Comparison of ENCODE assay signal across 11 cellular contexts in genomic region chr22:50675553-50676199, GRCh38. TPM values are rescaled to one million over a fixed set of nuclear protein-coding genes. Genes with fewer than 3 reads are reported as not detected.
A peak's percentile ranks its signal among the peaks of the same experiment; 100 is the strongest.
DNase-seq lines count a peak whose midpoint lies in the region; ATAC-seq, FAIRE-seq and TF ChIP-seq lines count a peak whose summit lies in the region.
"Had no signal": no experiment of that assay in that cellular context is flagged by ENCODE, and none has a peak within 500 bp of the region (broad histone marks: within the 10 kb centered on the region; RNA-seq: fewer than 3 reads in every experiment).

No MANE protein-coding gene starts in this region.

- WGBS in heart right ventricle, 2 donors = 54 to 61% methylated on average over 9 of the region's 9 CpGs

- peaks cover 9% of the 10 kb centered on the region for H3K4me1 Mint-ChIP-seq in chondrocyte (ENCODE audit: low read depth)

- TF ChIP-seq POLR2A in vagina (IDR thresholded peaks at IDR 0.05) = no peak

- no peak overlapping the region for H3K27ac Mint-ChIP-seq in chondrocyte (ENCODE audit: unreplicated experiment)
- H3K27ac Mint-ChIP-seq: activated T-cell treated with anti-CD3 and anti-CD28 coated beads, Interleukin-2, amount 50 U/mL, for 72 hours had no signal

- intact Hi-C loops in heart right ventricle (cut with DNase I) = loop anchor here in 2 of 10 donors (5.0 kb wide), 1 partner anchor 48 kb away; the partner anchor contains the start of gene ARSA (in 2 of the 2)
- intact Hi-C loops in left ventricle myocardium superior (cut with micrococcal nuclease) = no loop called here
- intact Hi-C loops in vagina (cut with DNase I) = no loop called here

- TF ChIP-seq CTCF in heart right ventricle (IDR thresholded peaks at IDR 0.05) (no peak), chondrocyte (IDR thresholded peaks at IDR 0.05) (no peak), vagina (IDR thresholded peaks at IDR 0.05) (no peak)

- no peak overlapping the region for H3K9ac ChIP-seq in mucosa of rectum (ENCODE audit: low read depth in 1 of 2, low read length in 2 of 2)

- FAIRE-seq in RCC 7860 (lab: Jason Lieb, UNC) = no peak
- FAIRE-seq: D721Med had no signal

- no peaks in the 10 kb centered on the region for H3K9me3 Mint-ChIP-seq in chondrocyte (ENCODE audit: low read depth)
- H3K9me3 Mint-ChIP-seq: activated T-cell treated with anti-CD3 and anti-CD28 coated beads, Interleukin-2, amount 50 U/mL, for 72 hours had no signal

- H3K4me3 Mint-ChIP-seq in chondrocyte (ENCODE audit: unreplicated experiment) = peak overlapping the region; percentile 68

- H3K36me3 ChIP-seq in heart right ventricle (peaks cover 0 to 38% (median 0%) of the 10 kb centered on the region in 9 donors), mucosa of rectum (ENCODE audit: control insufficient read depth in 2 of 2, insufficient read depth in 2 of 2, low read length in 2 of 2) (no peaks in the 10 kb centered on the region), vagina (no peaks in the 10 kb centered on the region)

- H3K27me3 Mint-ChIP-seq in chondrocyte (ENCODE audit: low read depth) = peaks cover 7% of the 10 kb centered on the region

- no peak for ATAC-seq in heart right ventricle
- no peak for ATAC-seq in left ventricle myocardium superior
- ATAC-seq in HG02938 (IDR thresholded peaks at IDR 0.05; ENCODE audit: unreplicated experiment) = no peak

- H3K36me3 Mint-ChIP-seq in chondrocyte (ENCODE audit: low read depth) = no peaks in the 10 kb centered on the region

- H3K4me3 ChIP-seq in heart right ventricle (peak overlapping the region; percentile 37 to 67 (median 57)), mucosa of rectum (ENCODE audit: low read length in 2 of 2) (peak overlapping the region; percentile 48 to 52), vagina (peak overlapping the region; percentile 48 to 56)

- DNase-seq in heart right ventricle = no peak
- no peak for DNase-seq in left ventricle myocardium superior
- DNase-seq in chondrocyte (ENCODE audit: low spot score) = peak; percentile 22
- peak; percentile 61 to 81 for DNase-seq in vagina (ENCODE audit: extremely low spot score in 2 of 2)
- no peak for DNase-seq in RCC 7860 (ENCODE audit: low spot score)
- no peak for DNase-seq in NCI-H2196 treated with DMSO at 0.1 percent for 48 hours (lab: John Stamatoyannopoulos, UW; ENCODE audit: unreplicated experiment)
- DNase-seq: MM.1S had no signal

- peaks cover 0 to 61% (median 27%) of the 10 kb centered on the region in 9 donors for H3K4me1 ChIP-seq in heart right ventricle
- H3K4me1 ChIP-seq in mucosa of rectum (ENCODE audit: control insufficient read depth in 2 of 2, insufficient read depth in 2 of 2, low read length in 2 of 2) = no peaks in the 10 kb centered on the region
- H3K4me1 ChIP-seq in vagina = peaks cover 18% of the 10 kb centered on the region

- H3K27me3 ChIP-seq in heart right ventricle (peaks cover 6 to 50% (median 32%) of the 10 kb centered on the region in 7 donors), mucosa of rectum (ENCODE audit: control insufficient read depth in 2 of 2, insufficient read depth in 2 of 2, low read length in 2 of 2) (peaks cover 22 to 28% of the 10 kb centered on the region in 2 donors), vagina (peaks cover 6% of the 10 kb centered on the region)

- H3K27ac ChIP-seq in heart right ventricle (peak overlapping the region in 9 of 10 donors; percentile 22 to 83 (median 47)), mucosa of rectum (ENCODE audit: low read depth in 2 of 2, low read length in 2 of 2) (no peak overlapping the region), vagina (no peak overlapping the region)

- H3K9me3 ChIP-seq in heart right ventricle (no peaks in the 10 kb centered on the region), mucosa of rectum (ENCODE audit: control insufficient read depth in 2 of 2, low read length in 2 of 2) (no peaks in the 10 kb centered on the region), vagina (no peaks in the 10 kb centered on the region)

RNA-seq across cellular contexts. Expression of gene SHANK3, which starts 3.1 kb away (rescaled TPM):
- 10 to 100 TPM; 19.9 to 36.9 (median 24.7) TPM for total RNA-seq in heart right ventricle
- polyA plus RNA-seq in heart right ventricle = 10 to 100 TPM; 14.3 to 59.8 TPM
- total RNA-seq in left ventricle myocardium superior = 22.9 TPM
- 3.9 to 7.5 TPM (median 7.0 TPM) in 3 replicates for total RNA-seq in chondrocyte
- total RNA-seq in vagina = 20.4 TPM

RNA-seq across cellular contexts. Expression of gene ARSA, which starts 47.7 kb away (rescaled TPM):
- total RNA-seq in heart right ventricle (10 to 100 TPM; 19.6 to 33.3 (median 26.0) TPM), left ventricle myocardium superior (22.2 TPM), chondrocyte (37.6 to 39.8 TPM (median 39.3 TPM) in 3 replicates), vagina (44.2 TPM)
- 10 to 100 TPM; 17.5 to 62.3 TPM for polyA plus RNA-seq in heart right ventricle

Comparison
In these comparisons a context has a peak if more than half of its experiments do, and no peak if none do; other contexts are left out.
1. DNase-seq: peak in chondrocyte (single experiment) and vagina (2 of 2); none in heart right ventricle (0 of 2), left ventricle myocardium superior (single experiment), RCC 7860 (single experiment) and NCI-H2196 treated with DMSO at 0.1 percent for 48 hours (single experiment).
2. H3K27ac ChIP-seq: peak in heart right ventricle (9 of 10); none in mucosa of rectum (0 of 2) and vagina (single experiment).
3. Peak in every context shown above with its lines, with median percentiles within 50 percentile points of each other: H3K4me3 ChIP-seq.